Comparison of ENCODE assay signal across 21 cellular contexts in the genomic region with DNA sequence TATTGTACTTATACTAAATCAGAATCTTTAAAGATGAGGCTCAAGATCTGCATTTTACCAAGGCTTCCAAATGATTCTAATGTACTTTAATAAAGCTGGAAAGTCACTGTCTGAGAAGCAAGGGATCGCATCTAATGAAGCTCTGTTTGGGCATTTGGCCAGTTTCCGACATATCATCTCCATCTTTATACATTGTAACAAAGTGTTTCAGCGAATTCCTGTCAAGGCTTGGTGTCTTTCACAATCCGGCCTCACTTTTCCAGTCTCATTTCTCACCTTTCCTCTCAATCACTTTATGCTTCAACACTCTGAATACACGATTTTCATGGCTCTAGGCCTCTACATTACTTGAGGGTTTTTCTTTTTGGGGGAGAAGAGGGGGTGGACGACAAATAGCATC. TPM values are rescaled to one million over a fixed set of nuclear protein-coding genes. Genes with fewer than 3 reads are reported as not detected.
DNase-seq lines count a peak whose midpoint lies in the region; ATAC-seq and TF ChIP-seq lines count a peak whose summit lies in the region.
"Had no signal": no experiment of that assay in that cellular context is flagged by ENCODE, and none has a peak within 500 bp of the region (broad histone marks: within the 10 kb centered on the region; RNA-seq: fewer than 3 reads in every experiment).

No MANE protein-coding gene starts in this region.

- no peak overlapping the region for H3K4me2 ChIP-seq in SK-N-SH
- H3K4me2 ChIP-seq in trophoblast cell (ENCODE audit: low read length): no peak overlapping the region

- H3K27ac ChIP-seq in SK-N-SH (ENCODE audit: low read depth in 2 of 2, low read length in 1 of 2) (no peak overlapping the region), VCaP (peak overlapping the region; percentile 91), trophoblast cell (ENCODE audit: low read depth, low read length) (no peak overlapping the region), heart left ventricle (no peak overlapping the region), adrenal gland (no peak overlapping the region)
- H3K27ac ChIP-seq: 22Rv1, GM23248, HL-60 had no signal

- H3K79me1 ChIP-seq in trophoblast cell (ENCODE audit: low read length): no peaks in the 10 kb centered on the region

- H4K91ac ChIP-seq in trophoblast cell (ENCODE audit: low read depth, low read length): no peak overlapping the region

- DNase-seq in SK-N-SH (no peak), trophoblast cell (peak; percentile 62 to 80), COR-L47 (lab: John Stamatoyannopoulos, UW) (no peak), heart left ventricle (no peak), adrenal gland (no peak)
- DNase-seq: C1 segment of cervical spinal cord; Caco-2; CD8-positive, alpha-beta memory T cell; GF-D8 had no signal

- H4K12ac ChIP-seq in trophoblast cell (ENCODE audit: low read depth, low read length): no peak overlapping the region

- POLR2A ChIA-PET in SK-N-SH (lab: Yijun Ruan, JAX): no interaction called here

- ATAC-seq in SK-N-SH treated with all-trans-retinoic acid at 6 μM for 48 hours (no peak), heart left ventricle (no peak)
- ATAC-seq: GM12878, K562 had no signal

- no peak overlapping the region for H2AK5ac ChIP-seq in trophoblast cell (ENCODE audit: low read length)

- H3K9ac ChIP-seq in SK-N-SH (no peak overlapping the region), trophoblast cell (ENCODE audit: low read length) (no peak overlapping the region)
- H3K9ac ChIP-seq: GM23248 had no signal

- H3K79me2 ChIP-seq in SK-N-SH (ENCODE audit: insufficient read depth) (no peaks in the 10 kb centered on the region), trophoblast cell (ENCODE audit: control insufficient read depth, insufficient read depth, low read length, poor library complexity) (no peaks in the 10 kb centered on the region)

- H3K4me1 ChIP-seq in SK-N-SH (ENCODE audit: control insufficient read depth in 1 of 2, insufficient read depth in 2 of 2, low read depth in 1 of 2, low read length in 1 of 2): peaks cover 0 to 12% of the 10 kb centered on the region in 2 experiments; a peak in 2 of 4 replicates
- H3K4me1 ChIP-seq in trophoblast cell (ENCODE audit: control insufficient read depth in 1 of 2, insufficient read depth in 2 of 2, low read length in 2 of 2): no peaks in the 10 kb centered on the region
- H3K4me1 ChIP-seq in heart left ventricle: no peaks in the 10 kb centered on the region
- H3K4me1 ChIP-seq in adrenal gland (replicated peaks in 1 of 2): no peaks in the 10 kb centered on the region
- H3K4me1 ChIP-seq: HAP-1 had no signal

- no peaks in the 10 kb centered on the region for H3K36me3 ChIP-seq in SK-N-SH (replicated peaks in 1 of 2; ENCODE audit: control insufficient read depth in 1 of 2, insufficient read depth in 2 of 2, low read length in 1 of 2)
- H3K36me3 ChIP-seq in trophoblast cell (ENCODE audit: control insufficient read depth in 1 of 2, insufficient read depth in 2 of 2, low read length in 2 of 2): no peaks in the 10 kb centered on the region
- no peaks in the 10 kb centered on the region for H3K36me3 ChIP-seq in heart left ventricle
- H3K36me3 ChIP-seq in adrenal gland (replicated peaks in 1 of 2): no peaks in the 10 kb centered on the region
- H3K36me3 ChIP-seq: HAP-1 had no signal

- H2BK5ac ChIP-seq in trophoblast cell (ENCODE audit: low read depth, low read length, poor library complexity): no peak overlapping the region

- TF ChIP-seq RAD21 in SK-N-SH (IDR thresholded peaks at IDR 0.05; ENCODE audit: low read length): no peak

- no peak overlapping the region for H2BK120ac ChIP-seq in trophoblast cell (ENCODE audit: insufficient read depth, low read length, poor library complexity)

- CTCF ChIA-PET in SK-N-SH (lab: Yijun Ruan, JAX): no interaction called here

- H3K9me2 ChIP-seq in SK-N-SH: no peaks in the 10 kb centered on the region

- no peak overlapping the region for H4K8ac ChIP-seq in trophoblast cell (ENCODE audit: low read depth, low read length)

- H2BK12ac ChIP-seq in trophoblast cell (ENCODE audit: low read length): no peak overlapping the region

- no peak overlapping the region for H3K14ac ChIP-seq in trophoblast cell (ENCODE audit: low read length)

- H3K18ac ChIP-seq in trophoblast cell (ENCODE audit: low read length): no peak overlapping the region

- H3K9me3 ChIP-seq in SK-N-SH (no peaks in the 10 kb centered on the region), trophoblast cell (ENCODE audit: insufficient read depth, low read depth, low read length) (no peaks in the 10 kb centered on the region), heart left ventricle (no peaks in the 10 kb centered on the region), adrenal gland (replicated peaks in 1 of 3) (no peaks in the 10 kb centered on the region)
- H3K9me3 ChIP-seq: Caco-2, HAP-1 had no signal

- H4K20me1 ChIP-seq in SK-N-SH (ENCODE audit: insufficient read depth): no peaks in the 10 kb centered on the region

- 52% methylated on average over 6 of the region's 6 CpGs for WGBS in SK-N-SH (ENCODE audit: low lambda C conversion rate)
- no CpG with 5 or more reads among the region's 6 CpGs for WGBS in trophoblast cell (ENCODE audit: extremely low coverage, insufficient coverage, insufficient read length)
- WGBS in heart left ventricle, 4 donors: 74 to 79% (median 77%) methylated on average over 6 of the region's 6 CpGs
- 75 to 78% (median 78%) methylated on average over 6 of the region's 6 CpGs for WGBS in adrenal gland, 4 donors

- H2AFZ ChIP-seq in SK-N-SH (ENCODE audit: low read depth) (peak overlapping the region; percentile 7; the same call in 1 of the 2 replicates), trophoblast cell (ENCODE audit: insufficient read depth, low read length, poor library complexity) (no peak overlapping the region)
- H2AFZ ChIP-seq: GM23248 had no signal

- H3K23ac ChIP-seq in trophoblast cell (ENCODE audit: low read length): no peak overlapping the region

- TF ChIP-seq EP300 in SK-N-SH (IDR thresholded peaks at IDR 0.05; ENCODE audit: borderline replicate concordance in 1 of 2, low read depth in 1 of 2, low read length in 1 of 2): no peak

- TF ChIP-seq CTCF in SK-N-SH (IDR thresholded peaks at IDR 0.05) (no peak), VCaP (conservative IDR thresholded peaks at IDR 0.05) (no peak), heart left ventricle (IDR thresholded peaks at IDR 0.05) (no peak), adrenal gland (IDR thresholded peaks at IDR 0.05) (no peak)

- intact Hi-C loops in heart left ventricle (cut with DNase I) (no loop called here), adrenal gland (cut with DNase I) (no loop called here)

- H3K4ac ChIP-seq in trophoblast cell (ENCODE audit: low read depth, low read length): no peak overlapping the region

- H3K27me3 ChIP-seq in SK-N-SH (ENCODE audit: insufficient read depth) (no peaks in the 10 kb centered on the region), trophoblast cell (ENCODE audit: insufficient read depth, low read length) (no peaks in the 10 kb centered on the region), heart left ventricle (no peaks in the 10 kb centered on the region), adrenal gland (no peaks in the 10 kb centered on the region)

- H3K4me3 ChIP-seq in SK-N-SH (ENCODE audit: low read depth in 2 of 2, low read length in 1 of 2): no peak overlapping the region
- no peak overlapping the region for H3K4me3 ChIP-seq in trophoblast cell (ENCODE audit: low read depth, low read length)
- H3K4me3 ChIP-seq in heart left ventricle: no peak overlapping the region
- no peak overlapping the region for H3K4me3 ChIP-seq in adrenal gland
- H3K4me3 ChIP-seq: GM12878, GM23248, HAP-1, K562 had no signal

- no peaks in the 10 kb centered on the region for H3F3A ChIP-seq in SK-N-SH (replicated peaks; ENCODE audit: insufficient read depth)

- TF ChIP-seq POLR2A in heart left ventricle (IDR thresholded peaks at IDR 0.05) (no peak), adrenal gland (IDR thresholded peaks at IDR 0.05) (no peak)

TF ChIP-seq in SK-N-SH, 30 proteins besides CTCF, POLR2A, EP300 and RAD21:
- no peak for TF ChIP-seq RXRA (IDR thresholded peaks at IDR 0.05; ENCODE audit: borderline replicate concordance, low read depth)
- no peak for TF ChIP-seq SMC3 (IDR thresholded peaks at IDR 0.05; ENCODE audit: low read depth, low read length)
- no peak for TF ChIP-seq CHD2 (IDR thresholded peaks at IDR 0.05; ENCODE audit: low read length, partially characterized antibody)

TF ChIP-seq in SK-N-SH treated with all-trans-retinoic acid at 6 μM for 48 hours, 23 proteins besides CTCF, POLR2A, EP300 and RAD21:
- TF ChIP-seq ZC3H10 (CRISPR knock-in tag; IDR thresholded peaks at IDR 0.05) (no peak), CSDC2 (CRISPR knock-in tag; IDR thresholded peaks at IDR 0.05) (no peak), ZNF70 (CRISPR knock-in tag; IDR thresholded peaks at IDR 0.05) (no peak), SNAI2 (CRISPR knock-in tag; IDR thresholded peaks at IDR 0.05) (no peak), OSR1 (CRISPR knock-in tag; IDR thresholded peaks at IDR 0.05) (no peak), ZFP3 (CRISPR knock-in tag; IDR thresholded peaks at IDR 0.05) (no peak), ZNF8 (CRISPR knock-in tag; IDR thresholded peaks at IDR 0.05) (no peak)
- TF ChIP-seq, protein P1, sequence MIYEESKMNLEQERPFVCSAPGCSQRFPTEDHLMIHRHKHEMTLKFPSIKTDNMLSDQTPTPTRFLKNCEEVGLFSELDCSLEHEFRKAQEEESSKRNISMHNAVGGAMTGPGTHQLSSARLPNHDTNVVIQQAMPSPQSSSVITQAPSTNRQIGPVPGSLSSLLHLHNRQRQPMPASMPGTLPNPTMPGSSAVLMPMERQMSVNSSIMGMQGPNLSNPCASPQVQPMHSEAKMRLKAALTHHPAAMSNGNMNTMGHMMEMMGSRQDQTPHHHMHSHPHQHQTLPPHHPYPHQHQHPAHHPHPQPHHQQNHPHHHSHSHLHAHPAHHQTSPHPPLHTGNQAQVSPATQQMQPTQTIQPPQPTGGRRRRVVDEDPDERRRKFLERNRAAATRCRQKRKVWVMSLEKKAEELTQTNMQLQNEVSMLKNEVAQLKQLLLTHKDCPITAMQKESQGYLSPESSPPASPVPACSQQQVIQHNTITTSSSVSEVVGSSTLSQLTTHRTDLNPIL (CRISPR knock-in tag; IDR thresholded peaks at IDR 0.05; ENCODE audit: low read depth): no peak
TF ChIP-seq in SK-N-SH treated with all-trans-retinoic acid at 6 μM for 48 hours: peak in this region for 0.

RNA-seq across cellular contexts. Expression of a gene that starts 27.5 kb away (rescaled TPM):
- 0.15 and 0.67 TPM in 2 replicates for polyA plus RNA-seq in SK-N-SH (2012; rRNA removed)
- 0.57 and 0.81 TPM in 2 replicates for polyA plus RNA-seq in SK-N-SH (2012; cell fraction: cytosol; rRNA removed)
- 0.41 and 0.69 TPM in 2 replicates for polyA plus RNA-seq in SK-N-SH (2012; cell fraction: nucleus; rRNA removed)
- polyA plus RNA-seq in trophoblast cell (2013): 0.01 TPM in 1 of 2 replicates, not detected in the other
- not detected for total RNA-seq in heart left ventricle
- polyA plus RNA-seq in heart left ventricle: not detected
- total RNA-seq in adrenal gland: under 1 TPM in 3 of 8 donors, not detected in 5; 0.25 to 0.64 (median 0.41) TPM
- polyA plus RNA-seq in adrenal gland: under 1 TPM in 2 of 3 donors, not detected in 1; 0.03 to 0.48 TPM
- total RNA-seq: A673; Caco-2; CD4-positive, CD25-positive, alpha-beta regulatory T cell; GM12878; GM23248; H4; K562 had no signal
- polyA plus RNA-seq: AG04450; CD4-positive, CD25-positive, alpha-beta regulatory T cell; CD8-positive, alpha-beta memory T cell; GM23248; K562 had no signal

Comparison
In these comparisons a context has a peak if more than half of its experiments do, and no peak if none do; other contexts are left out.
1. DNase-seq: peak in trophoblast cell (2 of 2); none in SK-N-SH (single experiment), COR-L47 (single experiment), heart left ventricle (0 of 5) and adrenal gland (0 of 7).